Comparison of ENCODE assay signal across 1 cellular context in the genomic region with DNA sequence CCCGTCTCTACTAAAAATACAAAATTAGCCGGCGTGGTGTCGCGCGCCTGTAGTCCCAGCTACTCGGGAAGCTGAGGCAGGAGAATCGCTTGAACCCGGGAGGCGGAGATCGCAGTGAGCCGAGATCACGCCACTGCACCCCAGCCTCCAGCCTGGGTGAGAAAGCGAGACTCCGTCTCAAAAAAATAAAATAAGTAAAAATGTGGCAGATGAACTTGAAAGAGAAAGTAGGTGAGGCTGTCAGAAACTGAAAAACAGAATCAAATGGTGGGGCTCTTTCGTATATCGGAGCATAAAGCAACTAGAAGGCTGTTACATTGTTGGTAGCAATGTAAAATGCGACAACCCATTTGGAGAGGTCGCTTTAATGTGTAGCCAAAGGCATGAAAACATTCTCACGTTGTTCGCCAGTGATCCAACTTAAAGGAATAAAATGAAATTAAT.
TF ChIP-seq lines count a peak whose summit lies in the region.

No MANE protein-coding gene starts in this region.

TF ChIP-seq in K562, 482 proteins besides CTCF, POLR2A, EP300 and RAD21 (continued from another document and continues in another):
- TF ChIP-seq, protein P1, sequence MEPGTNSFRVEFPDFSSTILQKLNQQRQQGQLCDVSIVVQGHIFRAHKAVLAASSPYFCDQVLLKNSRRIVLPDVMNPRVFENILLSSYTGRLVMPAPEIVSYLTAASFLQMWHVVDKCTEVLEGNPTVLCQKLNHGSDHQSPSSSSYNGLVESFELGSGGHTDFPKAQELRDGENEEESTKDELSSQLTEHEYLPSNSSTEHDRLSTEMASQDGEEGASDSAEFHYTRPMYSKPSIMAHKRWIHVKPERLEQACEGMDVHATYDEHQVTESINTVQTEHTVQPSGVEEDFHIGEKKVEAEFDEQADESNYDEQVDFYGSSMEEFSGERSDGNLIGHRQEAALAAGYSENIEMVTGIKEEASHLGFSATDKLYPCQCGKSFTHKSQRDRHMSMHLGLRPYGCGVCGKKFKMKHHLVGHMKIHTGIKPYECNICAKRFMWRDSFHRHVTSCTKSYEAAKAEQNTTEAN (CRISPR knock-in tag; IDR thresholded peaks at IDR 0.05): no peak
- TF ChIP-seq REST (CRISPR knock-in tag; IDR thresholded peaks at IDR 0.05; ENCODE audit: low read depth) (no peak), TRIM24 (IDR thresholded peaks at IDR 0.05) (no peak), ZC3H4 (CRISPR knock-in tag; IDR thresholded peaks at IDR 0.05; ENCODE audit: borderline replicate concordance) (no peak), HSF4 (CRISPR knock-in tag; IDR thresholded peaks at IDR 0.05; ENCODE audit: borderline replicate concordance) (no peak), BDP1 (IDR thresholded peaks at IDR 0.05; ENCODE audit: insufficient read depth, insufficient read length) (no peak), MCM7 (IDR thresholded peaks at IDR 0.05) (0 out of 4 replicates have a peak, but pooled peaks of 1 of the 2 experiments have one; percentile 24), ZNF347 (CRISPR knock-in tag; IDR thresholded peaks at IDR 0.05; ENCODE audit: low read depth) (no peak), MTA3 (IDR thresholded peaks at IDR 0.05; ENCODE audit: borderline replicate concordance) (no peak), TEAD4 (IDR thresholded peaks at IDR 0.05; ENCODE audit: low read length) (no peak), TEAD4 (CRISPR knock-in tag; IDR thresholded peaks at IDR 0.05; ENCODE audit: borderline replicate concordance) (no peak), SETDB1 (IDR thresholded peaks at IDR 0.05; ENCODE audit: low read length) (no peak), SRSF9 (IDR thresholded peaks at IDR 0.05; ENCODE audit: borderline replicate concordance, low read depth, low read length) (no peak)
- TF ChIP-seq, protein P2, sequence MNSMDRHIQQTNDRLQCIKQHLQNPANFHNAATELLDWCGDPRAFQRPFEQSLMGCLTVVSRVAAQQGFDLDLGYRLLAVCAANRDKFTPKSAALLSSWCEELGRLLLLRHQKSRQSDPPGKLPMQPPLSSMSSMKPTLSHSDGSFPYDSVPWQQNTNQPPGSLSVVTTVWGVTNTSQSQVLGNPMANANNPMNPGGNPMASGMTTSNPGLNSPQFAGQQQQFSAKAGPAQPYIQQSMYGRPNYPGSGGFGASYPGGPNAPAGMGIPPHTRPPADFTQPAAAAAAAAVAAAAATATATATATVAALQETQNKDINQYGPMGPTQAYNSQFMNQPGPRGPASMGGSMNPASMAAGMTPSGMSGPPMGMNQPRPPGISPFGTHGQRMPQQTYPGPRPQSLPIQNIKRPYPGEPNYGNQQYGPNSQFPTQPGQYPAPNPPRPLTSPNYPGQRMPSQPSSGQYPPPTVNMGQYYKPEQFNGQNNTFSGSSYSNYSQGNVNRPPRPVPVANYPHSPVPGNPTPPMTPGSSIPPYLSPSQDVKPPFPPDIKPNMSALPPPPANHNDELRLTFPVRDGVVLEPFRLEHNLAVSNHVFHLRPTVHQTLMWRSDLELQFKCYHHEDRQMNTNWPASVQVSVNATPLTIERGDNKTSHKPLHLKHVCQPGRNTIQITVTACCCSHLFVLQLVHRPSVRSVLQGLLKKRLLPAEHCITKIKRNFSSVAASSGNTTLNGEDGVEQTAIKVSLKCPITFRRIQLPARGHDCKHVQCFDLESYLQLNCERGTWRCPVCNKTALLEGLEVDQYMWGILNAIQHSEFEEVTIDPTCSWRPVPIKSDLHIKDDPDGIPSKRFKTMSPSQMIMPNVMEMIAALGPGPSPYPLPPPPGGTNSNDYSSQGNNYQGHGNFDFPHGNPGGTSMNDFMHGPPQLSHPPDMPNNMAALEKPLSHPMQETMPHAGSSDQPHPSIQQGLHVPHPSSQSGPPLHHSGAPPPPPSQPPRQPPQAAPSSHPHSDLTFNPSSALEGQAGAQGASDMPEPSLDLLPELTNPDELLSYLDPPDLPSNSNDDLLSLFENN (IDR thresholded peaks at IDR 0.05; ENCODE audit: low read depth in 2 of 2, low read length in 2 of 2): no peak
- TF ChIP-seq, protein P3, sequence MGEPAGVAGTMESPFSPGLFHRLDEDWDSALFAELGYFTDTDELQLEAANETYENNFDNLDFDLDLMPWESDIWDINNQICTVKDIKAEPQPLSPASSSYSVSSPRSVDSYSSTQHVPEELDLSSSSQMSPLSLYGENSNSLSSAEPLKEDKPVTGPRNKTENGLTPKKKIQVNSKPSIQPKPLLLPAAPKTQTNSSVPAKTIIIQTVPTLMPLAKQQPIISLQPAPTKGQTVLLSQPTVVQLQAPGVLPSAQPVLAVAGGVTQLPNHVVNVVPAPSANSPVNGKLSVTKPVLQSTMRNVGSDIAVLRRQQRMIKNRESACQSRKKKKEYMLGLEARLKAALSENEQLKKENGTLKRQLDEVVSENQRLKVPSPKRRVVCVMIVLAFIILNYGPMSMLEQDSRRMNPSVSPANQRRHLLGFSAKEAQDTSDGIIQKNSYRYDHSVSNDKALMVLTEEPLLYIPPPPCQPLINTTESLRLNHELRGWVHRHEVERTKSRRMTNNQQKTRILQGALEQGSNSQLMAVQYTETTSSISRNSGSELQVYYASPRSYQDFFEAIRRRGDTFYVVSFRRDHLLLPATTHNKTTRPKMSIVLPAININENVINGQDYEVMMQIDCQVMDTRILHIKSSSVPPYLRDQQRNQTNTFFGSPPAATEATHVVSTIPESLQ (CRISPR knock-in tag; IDR thresholded peaks at IDR 0.05): no peak
- TF ChIP-seq, protein P4, sequence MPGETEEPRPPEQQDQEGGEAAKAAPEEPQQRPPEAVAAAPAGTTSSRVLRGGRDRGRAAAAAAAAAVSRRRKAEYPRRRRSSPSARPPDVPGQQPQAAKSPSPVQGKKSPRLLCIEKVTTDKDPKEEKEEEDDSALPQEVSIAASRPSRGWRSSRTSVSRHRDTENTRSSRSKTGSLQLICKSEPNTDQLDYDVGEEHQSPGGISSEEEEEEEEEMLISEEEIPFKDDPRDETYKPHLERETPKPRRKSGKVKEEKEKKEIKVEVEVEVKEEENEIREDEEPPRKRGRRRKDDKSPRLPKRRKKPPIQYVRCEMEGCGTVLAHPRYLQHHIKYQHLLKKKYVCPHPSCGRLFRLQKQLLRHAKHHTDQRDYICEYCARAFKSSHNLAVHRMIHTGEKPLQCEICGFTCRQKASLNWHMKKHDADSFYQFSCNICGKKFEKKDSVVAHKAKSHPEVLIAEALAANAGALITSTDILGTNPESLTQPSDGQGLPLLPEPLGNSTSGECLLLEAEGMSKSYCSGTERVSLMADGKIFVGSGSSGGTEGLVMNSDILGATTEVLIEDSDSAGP (CRISPR knock-in tag; IDR thresholded peaks at IDR 0.05): no peak
- TF ChIP-seq, protein P5, sequence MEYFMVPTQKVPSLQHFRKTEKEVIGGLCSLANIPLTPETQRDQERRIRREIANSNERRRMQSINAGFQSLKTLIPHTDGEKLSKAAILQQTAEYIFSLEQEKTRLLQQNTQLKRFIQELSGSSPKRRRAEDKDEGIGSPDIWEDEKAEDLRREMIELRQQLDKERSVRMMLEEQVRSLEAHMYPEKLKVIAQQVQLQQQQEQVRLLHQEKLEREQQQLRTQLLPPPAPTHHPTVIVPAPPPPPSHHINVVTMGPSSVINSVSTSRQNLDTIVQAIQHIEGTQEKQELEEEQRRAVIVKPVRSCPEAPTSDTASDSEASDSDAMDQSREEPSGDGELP (CRISPR knock-in tag; IDR thresholded peaks at IDR 0.05; ENCODE audit: borderline replicate concordance): no peak
- TF ChIP-seq, protein P6, sequence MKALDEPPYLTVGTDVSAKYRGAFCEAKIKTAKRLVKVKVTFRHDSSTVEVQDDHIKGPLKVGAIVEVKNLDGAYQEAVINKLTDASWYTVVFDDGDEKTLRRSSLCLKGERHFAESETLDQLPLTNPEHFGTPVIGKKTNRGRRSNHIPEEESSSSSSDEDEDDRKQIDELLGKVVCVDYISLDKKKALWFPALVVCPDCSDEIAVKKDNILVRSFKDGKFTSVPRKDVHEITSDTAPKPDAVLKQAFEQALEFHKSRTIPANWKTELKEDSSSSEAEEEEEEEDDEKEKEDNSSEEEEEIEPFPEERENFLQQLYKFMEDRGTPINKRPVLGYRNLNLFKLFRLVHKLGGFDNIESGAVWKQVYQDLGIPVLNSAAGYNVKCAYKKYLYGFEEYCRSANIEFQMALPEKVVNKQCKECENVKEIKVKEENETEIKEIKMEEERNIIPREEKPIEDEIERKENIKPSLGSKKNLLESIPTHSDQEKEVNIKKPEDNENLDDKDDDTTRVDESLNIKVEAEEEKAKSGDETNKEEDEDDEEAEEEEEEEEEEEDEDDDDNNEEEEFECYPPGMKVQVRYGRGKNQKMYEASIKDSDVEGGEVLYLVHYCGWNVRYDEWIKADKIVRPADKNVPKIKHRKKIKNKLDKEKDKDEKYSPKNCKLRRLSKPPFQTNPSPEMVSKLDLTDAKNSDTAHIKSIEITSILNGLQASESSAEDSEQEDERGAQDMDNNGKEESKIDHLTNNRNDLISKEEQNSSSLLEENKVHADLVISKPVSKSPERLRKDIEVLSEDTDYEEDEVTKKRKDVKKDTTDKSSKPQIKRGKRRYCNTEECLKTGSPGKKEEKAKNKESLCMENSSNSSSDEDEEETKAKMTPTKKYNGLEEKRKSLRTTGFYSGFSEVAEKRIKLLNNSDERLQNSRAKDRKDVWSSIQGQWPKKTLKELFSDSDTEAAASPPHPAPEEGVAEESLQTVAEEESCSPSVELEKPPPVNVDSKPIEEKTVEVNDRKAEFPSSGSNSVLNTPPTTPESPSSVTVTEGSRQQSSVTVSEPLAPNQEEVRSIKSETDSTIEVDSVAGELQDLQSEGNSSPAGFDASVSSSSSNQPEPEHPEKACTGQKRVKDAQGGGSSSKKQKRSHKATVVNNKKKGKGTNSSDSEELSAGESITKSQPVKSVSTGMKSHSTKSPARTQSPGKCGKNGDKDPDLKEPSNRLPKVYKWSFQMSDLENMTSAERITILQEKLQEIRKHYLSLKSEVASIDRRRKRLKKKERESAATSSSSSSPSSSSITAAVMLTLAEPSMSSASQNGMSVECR (CRISPR knock-in tag; IDR thresholded peaks at IDR 0.05): no peak
- TF ChIP-seq, protein P7, sequence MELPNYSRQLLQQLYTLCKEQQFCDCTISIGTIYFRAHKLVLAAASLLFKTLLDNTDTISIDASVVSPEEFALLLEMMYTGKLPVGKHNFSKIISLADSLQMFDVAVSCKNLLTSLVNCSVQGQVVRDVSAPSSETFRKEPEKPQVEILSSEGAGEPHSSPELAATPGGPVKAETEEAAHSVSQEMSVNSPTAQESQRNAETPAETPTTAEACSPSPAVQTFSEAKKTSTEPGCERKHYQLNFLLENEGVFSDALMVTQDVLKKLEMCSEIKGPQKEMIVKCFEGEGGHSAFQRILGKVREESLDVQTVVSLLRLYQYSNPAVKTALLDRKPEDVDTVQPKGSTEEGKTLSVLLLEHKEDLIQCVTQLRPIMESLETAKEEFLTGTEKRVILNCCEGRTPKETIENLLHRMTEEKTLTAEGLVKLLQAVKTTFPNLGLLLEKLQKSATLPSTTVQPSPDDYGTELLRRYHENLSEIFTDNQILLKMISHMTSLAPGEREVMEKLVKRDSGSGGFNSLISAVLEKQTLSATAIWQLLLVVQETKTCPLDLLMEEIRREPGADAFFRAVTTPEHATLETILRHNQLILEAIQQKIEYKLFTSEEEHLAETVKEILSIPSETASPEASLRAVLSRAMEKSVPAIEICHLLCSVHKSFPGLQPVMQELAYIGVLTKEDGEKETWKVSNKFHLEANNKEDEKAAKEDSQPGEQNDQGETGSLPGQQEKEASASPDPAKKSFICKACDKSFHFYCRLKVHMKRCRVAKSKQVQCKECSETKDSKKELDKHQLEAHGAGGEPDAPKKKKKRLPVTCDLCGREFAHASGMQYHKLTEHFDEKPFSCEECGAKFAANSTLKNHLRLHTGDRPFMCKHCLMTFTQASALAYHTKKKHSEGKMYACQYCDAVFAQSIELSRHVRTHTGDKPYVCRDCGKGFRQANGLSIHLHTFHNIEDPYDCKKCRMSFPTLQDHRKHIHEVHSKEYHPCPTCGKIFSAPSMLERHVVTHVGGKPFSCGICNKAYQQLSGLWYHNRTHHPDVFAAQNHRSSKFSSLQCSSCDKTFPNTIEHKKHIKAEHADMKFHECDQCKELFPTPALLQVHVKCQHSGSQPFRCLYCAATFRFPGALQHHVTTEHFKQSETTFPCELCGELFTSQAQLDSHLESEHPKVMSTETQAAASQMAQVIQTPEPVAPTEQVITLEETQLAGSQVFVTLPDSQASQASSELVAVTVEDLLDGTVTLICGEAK (IDR thresholded peaks at IDR 0.05): no peak
- TF ChIP-seq, protein P7 (CRISPR knock-in tag; IDR thresholded peaks at IDR 0.05): no peak
